8 cellular contexts compared by ENCODE assay signal in genomic region chr9:86944974-86945867, GRCh38. TPM values are rescaled to one million over a fixed set of nuclear protein-coding genes. Genes with fewer than 3 reads are reported as not detected.
DNase-seq lines count a peak whose midpoint lies in the region; ATAC-seq and TF ChIP-seq lines count a peak whose summit lies in the region.

No MANE protein-coding gene starts in this region.

- H3K4me3 ChIP-seq in A673 (ENCODE audit: low read depth, low read length, poor library complexity, severe bottlenecking) (peak overlapping the region; percentile 84), endodermal cell (ENCODE audit: low read length) (peak overlapping the region; percentile 84)
- no peak overlapping the region for H3K4me3 ChIP-seq in naive thymus-derived CD4-positive, alpha-beta T cell (ENCODE audit: low read length)

- H3K27ac Mint-ChIP-seq in IgD-negative memory B cell, result peak overlapping the region in 2 of 3 donors; percentile 17 to 53
- H3K27ac Mint-ChIP-seq in endodermal cell, result no peak overlapping the region
- no peak overlapping the region for H3K27ac Mint-ChIP-seq in naive thymus-derived CD4-positive, alpha-beta T cell

- intact Hi-C loops in A673 (cut with micrococcal nuclease; ENCODE audit: unreplicated experiment), result loop anchor here (10.0 kb wide), 2 partner anchors 140 to 510 kb away; no protein-coding TSS in a partner anchor
- intact Hi-C loops in naive thymus-derived CD4-positive, alpha-beta T cell (cut with micrococcal nuclease), result loop anchor here in 1 of 2 donors (5.0 to 10.0 kb wide), 4 partner anchors 740 to 1442 kb away; partner anchors contain the start of genes CDK20 and SPIN1

- H3K36me3 ChIP-seq in A673 (ENCODE audit: insufficient read depth, low read length, poor library complexity, severe bottlenecking), result peaks cover 18% of the 10 kb centered on the region
- no peaks in the 10 kb centered on the region for H3K36me3 ChIP-seq in endodermal cell (ENCODE audit: control insufficient read depth, insufficient read depth, low read length)
- peaks cover 0 to 3% (median 0%) of the 10 kb centered on the region in 3 experiments for H3K36me3 ChIP-seq in naive thymus-derived CD4-positive, alpha-beta T cell (ENCODE audit: control insufficient read depth in 2 of 3, insufficient read depth in 3 of 3, low read length in 3 of 3)

- H3K4me1 ChIP-seq in A673 (ENCODE audit: insufficient read depth, low read length, poor library complexity, severe bottlenecking) (peaks cover 43% of the 10 kb centered on the region), endodermal cell (ENCODE audit: control insufficient read depth, insufficient read depth, low read length) (peaks cover 12% of the 10 kb centered on the region)
- peaks cover 5 to 13% of the 10 kb centered on the region in 2 donors for H3K4me1 ChIP-seq in naive thymus-derived CD4-positive, alpha-beta T cell (ENCODE audit: control insufficient read depth in 2 of 2, insufficient read depth in 2 of 2, low read length in 2 of 2)

- H3K4me3 Mint-ChIP-seq in IgD-negative memory B cell, result peak overlapping the region; percentile 72 to 89 (median 84)
- H3K4me3 Mint-ChIP-seq in endodermal cell, result peak overlapping the region; percentile 63
- peak overlapping the region; percentile 50 to 90 (median 74) for H3K4me3 Mint-ChIP-seq in naive thymus-derived CD4-positive, alpha-beta T cell

- POLR2A ChIA-PET in A673 (lab: Charles Lee; ENCODE audit: low non-redundant PET), result no interaction called here
- POLR2A ChIA-PET in naive thymus-derived CD4-positive, alpha-beta T cell (lab: Charles Lee), result interaction anchor here (0.6 kb wide), 1 partner anchor 220 kb away, joined by 3 read pairs; no protein-coding TSS in a partner anchor
- POLR2A ChIA-PET in HEK293T (lab: Yijun Ruan, JAX), result no interaction called here

- H3K36me3 Mint-ChIP-seq in IgD-negative memory B cell (no peaks in the 10 kb centered on the region), endodermal cell (ENCODE audit: low read depth) (no peaks in the 10 kb centered on the region)
- no peaks in the 10 kb centered on the region for H3K36me3 Mint-ChIP-seq in naive thymus-derived CD4-positive, alpha-beta T cell

- no peaks in the 10 kb centered on the region for H3K27me3 ChIP-seq in A673 (replicated peaks; ENCODE audit: insufficient read depth, low read depth, low read length, poor library complexity)
- peaks cover 26% of the 10 kb centered on the region for H3K27me3 ChIP-seq in endodermal cell (ENCODE audit: control insufficient read depth, insufficient read depth, low read length, poor library complexity, severe bottlenecking)
- H3K27me3 ChIP-seq in naive thymus-derived CD4-positive, alpha-beta T cell (ENCODE audit: control insufficient read depth in 2 of 2, insufficient read depth in 2 of 2, low read length in 2 of 2), result peaks cover 10 to 27% of the 10 kb centered on the region in 2 donors

- H3K9me3 ChIP-seq in A673 (ENCODE audit: low read depth, low read length, poor library complexity, severe bottlenecking) (no peaks in the 10 kb centered on the region), endodermal cell (ENCODE audit: control insufficient read depth, low read length) (no peaks in the 10 kb centered on the region)
- H3K9me3 ChIP-seq in naive thymus-derived CD4-positive, alpha-beta T cell (ENCODE audit: control insufficient read depth in 2 of 3, low read length in 3 of 3), result no peaks in the 10 kb centered on the region

- H3K27ac ChIP-seq in A673 (ENCODE audit: low read depth, low read length, poor library complexity, severe bottlenecking) (peak overlapping the region; percentile 96), endodermal cell (ENCODE audit: low read depth, low read length) (peak overlapping the region; percentile 99)
- no peak overlapping the region for H3K27ac ChIP-seq in naive thymus-derived CD4-positive, alpha-beta T cell (ENCODE audit: low read depth, low read length)

- CTCF ChIA-PET in A673 (lab: Charles Lee), result no interaction called here
- CTCF ChIA-PET in naive thymus-derived CD4-positive, alpha-beta T cell (lab: Charles Lee), result no interaction called here
- CTCF ChIA-PET in HEK293T (lab: Yijun Ruan, JAX), result interaction anchor here (0.7 to 1.6 kb wide), 2 partner anchors 43 to 344 kb away, joined by 3 to 5 read pairs; no protein-coding TSS in a partner anchor

- H3K9me3 Mint-ChIP-seq in IgD-negative memory B cell (no peaks in the 10 kb centered on the region), endodermal cell (no peaks in the 10 kb centered on the region)
- H3K9me3 Mint-ChIP-seq in naive thymus-derived CD4-positive, alpha-beta T cell, result no peaks in the 10 kb centered on the region

- H3K27me3 Mint-ChIP-seq in IgD-negative memory B cell (peaks cover 24% of the 10 kb centered on the region), endodermal cell (ENCODE audit: insufficient read depth) (peaks cover 56% of the 10 kb centered on the region)
- peaks cover 32 to 56% (median 37%) of the 10 kb centered on the region in 5 donors for H3K27me3 Mint-ChIP-seq in naive thymus-derived CD4-positive, alpha-beta T cell

- no TSS peak for BruUV-seq in A673 (replicated peaks; lab: Mats Ljungman, UMichigan)

- H3K4me1 Mint-ChIP-seq in IgD-negative memory B cell (peaks cover 5 to 12% (median 9%) of the 10 kb centered on the region in 3 donors), endodermal cell (peaks cover 50% of the 10 kb centered on the region)
- H3K4me1 Mint-ChIP-seq in naive thymus-derived CD4-positive, alpha-beta T cell, result peaks cover 7 to 26% (median 15%) of the 10 kb centered on the region in 7 donors

- H3K9ac ChIP-seq in endodermal cell (ENCODE audit: extremely low read depth, low read length, poor library complexity, severe bottlenecking), result peak overlapping the region; percentile 6

- no peak for TF ChIP-seq CTCF in A673 (conservative IDR thresholded peaks at IDR 0.05; ENCODE audit: low read depth, low read length)
- no peak for TF ChIP-seq CTCF in endodermal cell (conservative IDR thresholded peaks at IDR 0.05)

- no peak for ATAC-seq in naive thymus-derived CD4-positive, alpha-beta T cell
- no peak for ATAC-seq in GM19395 (IDR thresholded peaks at IDR 0.05; ENCODE audit: unreplicated experiment)

- WGBS in endodermal cell (ENCODE audit: insufficient coverage in 1 of 2, insufficient read length in 1 of 2), 2 experiments, result 0 to 3% methylated on average over 1 to 41 of the region's 41 CpGs

- DNase-seq in A673 (ENCODE audit: low spot score) (peak; percentile 33), endodermal cell (peak; percentile 77), NCI-H1417 (lab: John Stamatoyannopoulos, UW) (no peak), HEK293T (ENCODE audit: extremely low spot score) (no peak), AG08395 (ENCODE audit: low spot score) (no peak)
- DNase-seq in naive thymus-derived CD4-positive, alpha-beta T cell, result no peak

TF ChIP-seq in HEK293T, 16 proteins besides CTCF, POLR2A, EP300 and RAD21:
- TF ChIP-seq HDGF (IDR thresholded peaks at IDR 0.05; ENCODE audit: borderline replicate concordance) (no peak), ARNT (IDR thresholded peaks at IDR 0.05) (no peak), FOXM1 (IDR thresholded peaks at IDR 0.05; ENCODE audit: borderline replicate concordance) (no peak), SP1 (IDR thresholded peaks at IDR 0.05) (no peak), ELF4 (IDR thresholded peaks at IDR 0.05) (no peak), NFRKB (IDR thresholded peaks at IDR 0.05) (no peak), PKNOX1 (IDR thresholded peaks at IDR 0.05) (no peak), SUZ12 (IDR thresholded peaks at IDR 0.05) (no peak), FOXA1 (IDR thresholded peaks at IDR 0.05) (no peak), ZNF384 (IDR thresholded peaks at IDR 0.05) (no peak), BHLHE40 (IDR thresholded peaks at IDR 0.05; ENCODE audit: borderline replicate concordance) (no peak), FOXK2 (IDR thresholded peaks at IDR 0.05) (no peak), TARDBP (IDR thresholded peaks at IDR 0.05) (no peak)

RNA-seq across cellular contexts. Expression of gene GAS1, which starts 2.1 kb away (rescaled TPM):
- total RNA-seq in A673 (2021) (57.5 and 73.0 TPM in 2 replicates), endodermal cell (1 to 10 TPM; 4.8 to 6.7 TPM)
- polyA plus RNA-seq in IgD-negative memory B cell, result 0.26 TPM
- 58.6 TPM for polyA plus RNA-seq in endodermal cell (2013, experiment 1 of 2)
- 45.7 TPM for polyA plus RNA-seq in endodermal cell (2013, experiment 2 of 2)
- total RNA-seq in naive thymus-derived CD4-positive, alpha-beta T cell, result under 1 TPM; 0.07 to 0.51 (median 0.16) TPM
- polyA plus RNA-seq in naive thymus-derived CD4-positive, alpha-beta T cell, result under 1 TPM in 1 of 2 donors, not detected in 1; 0.18 TPM

Comparison
In these comparisons a context has a peak if more than half of its experiments do, and no peak if none do; other contexts are left out.
1. DNase-seq: peak in A673 (single experiment) and endodermal cell (single experiment); none in naive thymus-derived CD4-positive, alpha-beta T cell (0 of 9), NCI-H1417 (0 of 3), HEK293T (single experiment) and AG08395 (single experiment).
2. H3K27ac Mint-ChIP-seq: peak in IgD-negative memory B cell (2 of 3); none in endodermal cell (single experiment) and naive thymus-derived CD4-positive, alpha-beta T cell (0 of 9).
3. Peak in every context shown above with its lines, with median percentiles within 50 percentile points of each other: H3K4me3 Mint-ChIP-seq.